Comparison of ENCODE assay signal across 1 cellular context in genomic region chr1:50333595-50333974, GRCh38.
TF ChIP-seq lines count a peak whose summit lies in the region.

No MANE protein-coding gene starts in this region.

TF ChIP-seq in K562, 482 proteins besides CTCF, POLR2A, EP300 and RAD21 (continued from another document and continues in another):
- TF ChIP-seq E2F3 (CRISPR knock-in tag; IDR thresholded peaks at IDR 0.05): 0 out of 2 replicates have a peak, but pooled peaks have one; percentile 50
- 0 out of 2 replicates have a peak, but pooled peaks have one; percentile 38 for TF ChIP-seq HCFC1 (IDR thresholded peaks at IDR 0.05; ENCODE audit: low read depth, low read length)
- TF ChIP-seq KDM5B (IDR thresholded peaks at IDR 0.05; ENCODE audit: insufficient replicate concordance, low read depth, low read length): no peak
- TF ChIP-seq BCLAF1 (IDR thresholded peaks at IDR 0.05; ENCODE audit: borderline replicate concordance in 1 of 2, control insufficient read depth in 1 of 2, low read depth in 2 of 2, low read length in 1 of 2): no peak
- no peak for TF ChIP-seq SMARCE1 (IDR thresholded peaks at IDR 0.05)
- TF ChIP-seq RCOR1 (IDR thresholded peaks at IDR 0.05; ENCODE audit: borderline replicate concordance in 1 of 2, low read depth in 2 of 2, low read length in 2 of 2): peak in 1 of 2 experiments; percentile 43; a peak in 1 of 4 replicates
- peak; percentile 75 for TF ChIP-seq RBFOX2 (IDR thresholded peaks at IDR 0.05; ENCODE audit: low read depth, low read length)
- no peak for TF ChIP-seq U2AF2 (optimal IDR thresholded peaks at IDR 0.05; ENCODE audit: low read depth, low read length)
- no peak for TF ChIP-seq IRF1 (CRISPR knock-in tag; IDR thresholded peaks at IDR 0.05; ENCODE audit: borderline replicate concordance)
- TF ChIP-seq ILF3 (IDR thresholded peaks at IDR 0.05; ENCODE audit: borderline replicate concordance): no peak
- TF ChIP-seq NFIC (IDR thresholded peaks at IDR 0.05): no peak
- no peak for TF ChIP-seq ZNF134 (CRISPR knock-in tag; conservative IDR thresholded peaks at IDR 0.05)
- TF ChIP-seq NR1H2 (CRISPR knock-in tag; IDR thresholded peaks at IDR 0.05): no peak
- no peak for TF ChIP-seq THRAP3 (IDR thresholded peaks at IDR 0.05; ENCODE audit: borderline replicate concordance)
- no peak for TF ChIP-seq ZNF778 (CRISPR knock-in tag; IDR thresholded peaks at IDR 0.05)
- TF ChIP-seq NUFIP1 (IDR thresholded peaks at IDR 0.05; ENCODE audit: partially characterized antibody): no peak
- TF ChIP-seq ZNF165 (CRISPR knock-in tag; IDR thresholded peaks at IDR 0.05; ENCODE audit: borderline replicate concordance): no peak
- TF ChIP-seq CBX2 (IDR thresholded peaks at IDR 0.05; ENCODE audit: insufficient read depth, low read length, poor library complexity, severe bottlenecking): no peak
- no peak for TF ChIP-seq TSHZ1 (CRISPR knock-in tag; IDR thresholded peaks at IDR 0.05)
- TF ChIP-seq XRCC3 (IDR thresholded peaks at IDR 0.05): no peak
- TF ChIP-seq FOXO4 (CRISPR knock-in tag; IDR thresholded peaks at IDR 0.05): no peak
- TF ChIP-seq TEAD1 (CRISPR knock-in tag; IDR thresholded peaks at IDR 0.05): no peak
- no peak for TF ChIP-seq ZNF184 (CRISPR knock-in tag; IDR thresholded peaks at IDR 0.05)
- no peak for TF ChIP-seq PKNOX1 (IDR thresholded peaks at IDR 0.05)
- TF ChIP-seq TFE3 (CRISPR knock-in tag; IDR thresholded peaks at IDR 0.05): no peak
- no peak for TF ChIP-seq PHF8 (IDR thresholded peaks at IDR 0.05; ENCODE audit: borderline replicate concordance, low read length)
- no peak for TF ChIP-seq MLX (CRISPR knock-in tag; conservative IDR thresholded peaks at IDR 0.05)
- TF ChIP-seq RBM22 (IDR thresholded peaks at IDR 0.05; ENCODE audit: low read depth, low read length, poor library complexity, severe bottlenecking): no peak
- TF ChIP-seq ZBTB9 (CRISPR knock-in tag; IDR thresholded peaks at IDR 0.05): no peak
- TF ChIP-seq ATF1 (CRISPR knock-in tag; IDR thresholded peaks at IDR 0.05): no peak
- no peak for TF ChIP-seq ATF1 (tag; IDR thresholded peaks at IDR 0.05)
- TF ChIP-seq POLR3G (IDR thresholded peaks at IDR 0.05; ENCODE audit: extremely low read depth, insufficient read length, insufficient replicate concordance): no peak
- TF ChIP-seq ZNF408 (CRISPR knock-in tag; IDR thresholded peaks at IDR 0.05; ENCODE audit: low read depth): no peak
- TF ChIP-seq NR4A1 (CRISPR knock-in tag; IDR thresholded peaks at IDR 0.05): no peak
- TF ChIP-seq NR4A1 (tag; IDR thresholded peaks at IDR 0.05): no peak
- TF ChIP-seq XRCC5 (IDR thresholded peaks at IDR 0.05; ENCODE audit: low read depth, low read length): no peak; the same call in 1 of the 2 replicates
- TF ChIP-seq PBX2 (CRISPR knock-in tag; IDR thresholded peaks at IDR 0.05; ENCODE audit: low read depth): no peak
- no peak for TF ChIP-seq PBX2 (tag; conservative IDR thresholded peaks at IDR 0.05; ENCODE audit: low read depth)
- no peak for TF ChIP-seq SNIP1 (IDR thresholded peaks at IDR 0.05; ENCODE audit: low read depth)
- no peak for TF ChIP-seq RFX5 (IDR thresholded peaks at IDR 0.05; ENCODE audit: low read depth, low read length)
- no peak for TF ChIP-seq TEAD4 (IDR thresholded peaks at IDR 0.05; ENCODE audit: low read length)
- no peak for TF ChIP-seq TEAD4 (CRISPR knock-in tag; IDR thresholded peaks at IDR 0.05; ENCODE audit: borderline replicate concordance)
- TF ChIP-seq ZNF316 (IDR thresholded peaks at IDR 0.05): no peak
- TF ChIP-seq SMAD2 (IDR thresholded peaks at IDR 0.05; ENCODE audit: low read depth, low read length): no peak
- no peak for TF ChIP-seq ZC3H4 (CRISPR knock-in tag; IDR thresholded peaks at IDR 0.05; ENCODE audit: borderline replicate concordance)
- TF ChIP-seq PHF21A (IDR thresholded peaks at IDR 0.05; ENCODE audit: borderline replicate concordance, low read depth): no peak
- peak in 1 of 2 experiments; percentile 45; a peak in 1 of 3 replicates for TF ChIP-seq CBX3 (IDR thresholded peaks at IDR 0.05; ENCODE audit: borderline replicate concordance in 1 of 2, low read length in 2 of 2)
- no peak for TF ChIP-seq FOXA3 (CRISPR knock-in tag; conservative IDR thresholded peaks at IDR 0.05 in 1 of 2, IDR thresholded peaks at IDR 0.05 in 1 of 2)
- TF ChIP-seq ZBTB26 (CRISPR knock-in tag; IDR thresholded peaks at IDR 0.05): no peak
- TF ChIP-seq CSDE1 (IDR thresholded peaks at IDR 0.05): no peak
